Comparison of ENCODE assay signal across 9 cellular contexts in genomic region chr12:8018213-8018612, GRCh38. TPM values are rescaled to one million over a fixed set of nuclear protein-coding genes. Genes with fewer than 3 reads are reported as not detected.
A peak's percentile ranks its signal among the peaks of the same experiment; 100 is the strongest.
DNase-seq lines count a peak whose midpoint lies in the region; ATAC-seq, FAIRE-seq and TF ChIP-seq lines count a peak whose summit lies in the region.
"Not testable (repeated sequence)": the region's sequence is repeated elsewhere in the genome, so short reads cannot be mapped to it uniquely, and the experiment has no call there.
"Had no signal": no experiment of that assay in that cellular context is flagged by ENCODE, and none has a peak within 500 bp of the region (broad histone marks: within the 10 kb centered on the region; RNA-seq: fewer than 3 reads in every experiment).

No MANE protein-coding gene starts in this region.

- peak overlapping the region; percentile 59 for H3K9ac ChIP-seq in Karpas-422 (ENCODE audit: low read length)
- H3K9ac ChIP-seq in astrocyte (ENCODE audit: low read length); parathyroid adenoma: not testable (repeated sequence)

- not testable (repeated sequence) for H3K4me1 ChIP-seq in CD4-positive, alpha-beta memory T cell (ENCODE audit: insufficient read depth, low read length); astrocyte (ENCODE audit: insufficient read depth, low read length); parathyroid adenoma
- H3K4me1 ChIP-seq in Karpas-422 (ENCODE audit: low read length) (peaks cover 14% of the 10 kb centered on the region), heart right ventricle (peaks cover 0 to 12% (median 9%) of the 10 kb centered on the region in 9 donors), thoracic aorta (ENCODE audit: control insufficient read depth in 1 of 2, low read depth in 2 of 2) (peaks cover 6 to 14% of the 10 kb centered on the region in 2 donors)

- H2AFZ ChIP-seq in Karpas-422 (ENCODE audit: low read length) (peak overlapping the region; percentile 92; the same call in 1 of the 2 replicates), astrocyte (ENCODE audit: low read depth, low read length) (peak overlapping the region; percentile 75)
- H2AFZ ChIP-seq in parathyroid adenoma: not testable (repeated sequence)

- not testable (repeated sequence) for H4K20me1 ChIP-seq in Karpas-422 (ENCODE audit: insufficient read depth, low read depth, low read length); astrocyte (ENCODE audit: insufficient read depth, low read length)

- WGBS in heart right ventricle, 2 donors: 50 to 60% methylated on average over 16 of the region's 16 CpGs

- H3K4me2 ChIP-seq in Karpas-422 (ENCODE audit: low read depth, low read length, poor library complexity, severe bottlenecking): peak overlapping the region; percentile 84
- H3K4me2 ChIP-seq in astrocyte (ENCODE audit: low read length): peak overlapping the region; percentile 81
- H3K4me2 ChIP-seq in parathyroid adenoma (ENCODE audit: low read length): not testable (repeated sequence)

- H3K27me3 Mint-ChIP-seq in CD4-positive, alpha-beta memory T cell: peaks cover 13 to 29% of the 10 kb centered on the region in 2 donors
- H3K27me3 Mint-ChIP-seq in activated CD4-positive, alpha-beta T cell treated with anti-CD3 and anti-CD28 coated beads for 36 hours: peaks cover 24% of the 10 kb centered on the region
- not testable (repeated sequence) for H3K27me3 Mint-ChIP-seq in astrocyte (ENCODE audit: low read depth, unreplicated experiment)
- H3K27me3 Mint-ChIP-seq in memory B cell: peaks cover 22% of the 10 kb centered on the region

- peak overlapping the region in 7 of 8 donors; percentile 35 to 71 (median 51) for H3K4me3 Mint-ChIP-seq in CD4-positive, alpha-beta memory T cell
- peak overlapping the region; percentile 47 for H3K4me3 Mint-ChIP-seq in activated CD4-positive, alpha-beta T cell treated with anti-CD3 and anti-CD28 coated beads for 36 hours
- H3K4me3 Mint-ChIP-seq in astrocyte (ENCODE audit: unreplicated experiment): peak overlapping the region; percentile 64
- H3K4me3 Mint-ChIP-seq in memory B cell: peak overlapping the region; percentile 29

- not testable (repeated sequence) for H3K27me3 ChIP-seq in CD4-positive, alpha-beta memory T cell (ENCODE audit: insufficient read depth, low read length); Karpas-422 (ENCODE audit: low read length); parathyroid adenoma (ENCODE audit: control insufficient read depth, insufficient read depth, low read length); thoracic aorta (replicated peaks; ENCODE audit: insufficient read depth)
- H3K27me3 ChIP-seq in astrocyte (ENCODE audit: insufficient read depth, low read length) (peaks cover 22% of the 10 kb centered on the region), heart right ventricle (peaks cover 0 to 74% (median 49%) of the 10 kb centered on the region in 7 donors)

- not testable (repeated sequence) for DNase-seq in CD4-positive, alpha-beta memory T cell; Karpas-422; activated CD4-positive, alpha-beta T cell treated with anti-CD3 and anti-CD28 coated beads for 36 hours; astrocyte (ENCODE audit: low read depth); heart right ventricle; memory B cell (ENCODE audit: low spot score in 2 of 2); thoracic aorta (ENCODE audit: low spot score)

- intact Hi-C loops in CD4-positive, alpha-beta memory T cell (cut with micrococcal nuclease); activated CD4-positive, alpha-beta T cell treated with anti-CD3 and anti-CD28 coated beads for 36 hours (cut with DNase I, micrococcal nuclease); heart right ventricle (cut with DNase I): not testable (repeated sequence)

- FAIRE-seq in astrocyte (lab: Jason Lieb, UNC): not testable (repeated sequence)

- not testable (repeated sequence) for H3K9me3 Mint-ChIP-seq in CD4-positive, alpha-beta memory T cell; activated CD4-positive, alpha-beta T cell treated with anti-CD3 and anti-CD28 coated beads for 36 hours (ENCODE audit: low read depth); astrocyte (ENCODE audit: unreplicated experiment); memory B cell

- TF ChIP-seq CTCF in astrocyte (IDR thresholded peaks at IDR 0.05; ENCODE audit: insufficient read depth, low read depth, low read length); heart right ventricle (IDR thresholded peaks at IDR 0.05); parathyroid adenoma (IDR thresholded peaks at IDR 0.05); thoracic aorta (IDR thresholded peaks at IDR 0.05): not testable (repeated sequence)

- not testable (repeated sequence) for H3K36me3 Mint-ChIP-seq in CD4-positive, alpha-beta memory T cell; activated CD4-positive, alpha-beta T cell treated with anti-CD3 and anti-CD28 coated beads for 36 hours (ENCODE audit: low read depth); astrocyte (ENCODE audit: low read depth, unreplicated experiment); memory B cell

- H3K27ac Mint-ChIP-seq in CD4-positive, alpha-beta memory T cell; activated CD4-positive, alpha-beta T cell treated with anti-CD3 and anti-CD28 coated beads for 36 hours; astrocyte (ENCODE audit: unreplicated experiment); memory B cell: not testable (repeated sequence)

- not testable (repeated sequence) for H3K9me3 ChIP-seq in CD4-positive, alpha-beta memory T cell (ENCODE audit: control insufficient read depth in 1 of 2, low read length in 2 of 2); Karpas-422 (ENCODE audit: low read length); astrocyte (ENCODE audit: insufficient read depth, low read depth, low read length); heart right ventricle; parathyroid adenoma (ENCODE audit: control insufficient read depth, low read length); thoracic aorta

- POLR2A ChIA-PET in CD4-positive, alpha-beta memory T cell (lab: Charles Lee; ENCODE audit: partially characterized antibody); activated CD4-positive, alpha-beta T cell treated with anti-CD3 and anti-CD28 coated beads for 36 hours (lab: Charles Lee): not testable (repeated sequence)

- not testable (repeated sequence) for H3K79me2 ChIP-seq in Karpas-422 (ENCODE audit: low read length); astrocyte (ENCODE audit: insufficient read depth, low read length); parathyroid adenoma

- H3K36me3 ChIP-seq in CD4-positive, alpha-beta memory T cell (ENCODE audit: insufficient read depth, low read length); Karpas-422 (ENCODE audit: insufficient read depth, low read length); astrocyte (ENCODE audit: insufficient read depth, low read length); heart right ventricle; parathyroid adenoma (ENCODE audit: control insufficient read depth, insufficient read depth, low read length); thoracic aorta: not testable (repeated sequence)

- H3K9me2 ChIP-seq in Karpas-422 (replicated peaks; ENCODE audit: insufficient read depth, low read length): not testable (repeated sequence)

- H3K4me1 Mint-ChIP-seq in CD4-positive, alpha-beta memory T cell; activated CD4-positive, alpha-beta T cell treated with anti-CD3 and anti-CD28 coated beads for 36 hours; astrocyte (ENCODE audit: low read depth, unreplicated experiment); memory B cell: not testable (repeated sequence)

- CTCF ChIA-PET in CD4-positive, alpha-beta memory T cell (lab: Charles Lee; ENCODE audit: partially characterized antibody); activated CD4-positive, alpha-beta T cell treated with anti-CD3 and anti-CD28 coated beads for 36 hours (lab: Charles Lee): not testable (repeated sequence)

- H3K4me3 ChIP-seq in CD4-positive, alpha-beta memory T cell (ENCODE audit: low read length in 2 of 2): not testable (repeated sequence)
- H3K4me3 ChIP-seq in Karpas-422 (ENCODE audit: low read length) (peak overlapping the region; percentile 72), astrocyte (ENCODE audit: insufficient read depth, low read depth, low read length) (peak overlapping the region; percentile 46), heart right ventricle (peak overlapping the region; percentile 21 to 52 (median 44)), parathyroid adenoma (ENCODE audit: low read depth, low read length) (peak overlapping the region; percentile 16), thoracic aorta (peak overlapping the region; percentile 69)

- ATAC-seq in activated CD4-positive, alpha-beta T cell treated with anti-CD3 and anti-CD28 coated beads for 36 hours; heart right ventricle; memory B cell (ENCODE audit: low read depth); thoracic aorta (ENCODE audit: insufficient number of reproducible peaks, low FRiP score, low read depth): not testable (repeated sequence)

- H3K27ac ChIP-seq in CD4-positive, alpha-beta memory T cell (ENCODE audit: low read depth, low read length); Karpas-422 (ENCODE audit: low read length); astrocyte (ENCODE audit: low read depth, low read length); heart right ventricle; parathyroid adenoma: not testable (repeated sequence)
- H3K27ac ChIP-seq in thoracic aorta: peak overlapping the region in 1 of 2 donors; percentile 16

RNA-seq across cellular contexts. Expression of gene FOXJ2, which starts 14.3 kb away (rescaled TPM):
- total RNA-seq in CD4-positive, alpha-beta memory T cell: 10 to 100 TPM; 32.4 to 33.4 TPM
- polyA plus RNA-seq in CD4-positive, alpha-beta memory T cell: 10 to 100 TPM in 1 of 2 donors, 1 to 10 TPM in 1; 4.8 to 18.3 TPM
- 8.5 and 9.0 TPM in 2 replicates for total RNA-seq in Karpas-422 (2014; rRNA removed; shearing (Covaris generic); ENCODE audit: low replicate concordance)
- 10 to 100 TPM; 14.8 to 16.5 TPM for total RNA-seq in activated CD4-positive, alpha-beta T cell treated with anti-CD3 and anti-CD28 coated beads for 36 hours
- total RNA-seq in astrocyte (16.0 and 16.9 TPM in 2 replicates), heart right ventricle (10 to 100 TPM; 22.1 to 29.4 (median 24.6) TPM), thoracic aorta (10 to 100 TPM; 25.7 to 29.6 TPM)
- polyA plus RNA-seq in heart right ventricle: 1 to 10 TPM; 8.7 to 9.3 TPM

RNA-seq across cellular contexts. Expression of gene C3AR1, which starts 47.9 kb away (rescaled TPM):
- total RNA-seq in CD4-positive, alpha-beta memory T cell: 1 to 10 TPM; 4.6 to 6.1 TPM
- polyA plus RNA-seq in CD4-positive, alpha-beta memory T cell: 10 to 100 TPM in 1 of 2 donors, 1 to 10 TPM in 1; 8.6 to 10.6 TPM
- 2.2 and 3.2 TPM in 2 replicates for total RNA-seq in Karpas-422 (2014; rRNA removed; shearing (Covaris generic); ENCODE audit: low replicate concordance)
- total RNA-seq in activated CD4-positive, alpha-beta T cell treated with anti-CD3 and anti-CD28 coated beads for 36 hours: under 1 TPM; 0.33 to 0.57 TPM
- 7.1 and 8.3 TPM in 2 replicates for total RNA-seq in astrocyte
- total RNA-seq in heart right ventricle: 10 to 100 TPM in 1 of 10 donors, 1 to 10 TPM in 9; 1.1 to 26.5 (median 3.8) TPM
- polyA plus RNA-seq in heart right ventricle: 1 to 10 TPM; 2.1 to 4.4 TPM
- 10 to 100 TPM; 21.2 to 25.5 TPM for total RNA-seq in thoracic aorta
- total RNA-seq: Caco-2 had no signal
